Comparison of ENCODE assay signal across 29 cellular contexts in genomic region chrX:136597954-136598353, GRCh38. TPM values are rescaled to one million over a fixed set of nuclear protein-coding genes. Genes with fewer than 3 reads are reported as not detected.
"Had no signal": no experiment of that assay in that cellular context is flagged by ENCODE, and none has a peak within 500 bp of the region (broad histone marks: within the 10 kb centered on the region; RNA-seq: fewer than 3 reads in every experiment).

No MANE protein-coding gene starts in this region.

- H3K27ac Mint-ChIP-seq: dendritic cell treated with granulocyte-macrophage colony-stimulating factor and Interleukin-4, amounts not matched to agents 40 ng/mL and 50 ng/mL, for 4 days; memory B cell; progenitor cell of endocrine pancreas had no signal

- H3K27me3 ChIP-seq: ovary, right lobe of liver had no signal

- ATAC-seq: heart right ventricle, right lobe of liver had no signal

- H3K36me3 ChIP-seq: esophagus squamous epithelium, heart right ventricle, ovary, right lobe of liver, thoracic aorta had no signal

- H3K27ac ChIP-seq: esophagus squamous epithelium, heart right ventricle, ovary, right lobe of liver, thoracic aorta, VCaP had no signal

- H3K9me3 ChIP-seq: esophagus squamous epithelium, heart right ventricle, ovary, right lobe of liver, SK-N-SH, thoracic aorta had no signal

- H3K4me1 ChIP-seq: esophagus squamous epithelium, heart right ventricle, right lobe of liver had no signal

- H3K36me3 Mint-ChIP-seq: activated naive CD8-positive, alpha-beta T cell; memory B cell had no signal

- H3K4me3 ChIP-seq: esophagus squamous epithelium, heart right ventricle, ovary, right lobe of liver, thoracic aorta had no signal

- H3K4me3 Mint-ChIP-seq: activated naive CD8-positive, alpha-beta T cell; central memory CD8-positive, alpha-beta T cell; dendritic cell treated with granulocyte-macrophage colony-stimulating factor and Interleukin-4, amounts not matched to agents 40 ng/mL and 50 ng/mL, for 4 days; memory B cell had no signal

- H3K9me3 Mint-ChIP-seq: central memory CD8-positive, alpha-beta T cell; dendritic cell treated with granulocyte-macrophage colony-stimulating factor and Interleukin-4, amounts not matched to agents 40 ng/mL and 50 ng/mL, for 4 days; memory B cell; naive thymus-derived CD4-positive, alpha-beta T cell had no signal

- H3K4me1 Mint-ChIP-seq: memory B cell had no signal

- H3K27me3 Mint-ChIP-seq: activated naive CD8-positive, alpha-beta T cell; central memory CD8-positive, alpha-beta T cell; dendritic cell treated with granulocyte-macrophage colony-stimulating factor and Interleukin-4, amounts not matched to agents 40 ng/mL and 50 ng/mL, for 4 days; memory B cell; naive thymus-derived CD4-positive, alpha-beta T cell; progenitor cell of endocrine pancreas had no signal

- DNase-seq: activated CD8-positive, alpha-beta memory T cell treated with anti-CD3 and anti-CD28 coated beads, Interleukin-2, amount 50 U/mL, for 48 hours; activated gamma-delta T cell; anterior cingulate cortex; esophagus squamous epithelium; foreskin melanocyte; heart right ventricle; midbrain; naive thymus-derived CD4-positive, alpha-beta T cell; ovary; right lobe of liver; SK-N-SH; stimulated activated CD4-positive, alpha-beta T cell treated with anti-CD3 and anti-CD28 coated beads, Interleukin-2, amount 100 ng/mL, for 48 hours; stimulated activated naive CD8-positive, alpha-beta T cell treated with anti-CD3 and anti-CD28 coated beads, Interleukin-15, Interleukin-2, amounts not matched to agents 100 U/mL and 50 U/mL, for 24 hours; SW 1271; trophoblast cell had no signal

RNA-seq across cellular contexts. Expression of gene CD40LG, which starts 50.0 kb away (rescaled TPM):
- total RNA-seq: bronchial epithelial cell, glomerular endothelial cell, kidney epithelial cell, lower leg skin, progenitor cell of endocrine pancreas, renal cortical epithelial cell, skeletal muscle tissue had no signal
- polyA plus RNA-seq: neural cell, SK-N-SH had no signal
